In the genomic region with DNA sequence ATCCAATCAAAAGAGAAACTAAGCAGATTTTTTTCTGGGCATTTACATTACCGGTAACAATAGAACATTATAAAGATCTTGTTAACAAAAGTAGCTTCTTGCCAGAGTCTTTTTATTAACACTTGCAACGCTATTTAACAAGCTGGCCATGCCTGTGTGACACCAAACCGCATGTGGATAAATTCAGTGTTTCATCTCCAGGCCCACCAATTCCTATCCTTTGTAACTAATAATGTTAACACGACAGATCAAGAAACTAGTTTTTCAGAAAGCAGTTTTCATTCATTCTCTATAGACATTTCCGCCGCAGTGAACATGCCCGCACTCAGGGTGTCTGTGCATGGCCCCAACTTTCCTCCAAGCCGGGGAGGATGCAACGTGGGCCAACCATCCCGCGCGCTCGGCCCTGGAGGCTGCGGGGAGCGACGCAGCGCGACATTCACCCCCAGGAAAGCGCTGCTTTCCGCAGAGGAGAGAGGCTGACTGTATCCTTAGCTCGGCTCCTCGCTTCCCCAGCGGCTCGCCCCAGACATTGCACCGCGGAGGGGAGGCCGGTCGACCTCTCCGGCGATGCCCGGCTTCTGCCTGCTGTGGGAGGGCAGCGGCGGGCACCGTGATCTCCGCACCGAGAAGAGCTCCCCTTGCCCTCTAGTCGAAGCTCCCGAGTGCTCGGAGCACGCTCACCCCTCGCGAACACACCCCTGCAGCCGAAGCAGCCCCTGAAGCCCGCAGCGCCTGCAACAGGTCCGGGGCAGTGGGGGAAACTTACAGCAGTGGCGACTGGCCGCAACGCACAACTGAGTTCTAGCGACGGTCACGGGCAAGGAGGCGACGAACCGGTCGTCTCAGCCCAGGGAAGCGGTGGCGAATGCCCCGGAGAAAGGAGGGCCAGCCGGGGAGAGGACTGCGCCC, we compare ENCODE assay signal across 7 cellular contexts. TPM values are rescaled to one million over a fixed set of nuclear protein-coding genes. Genes with fewer than 3 reads are reported as not detected.
DNase-seq lines count a peak whose midpoint lies in the region; ATAC-seq and TF ChIP-seq lines count a peak whose summit lies in the region.

No MANE protein-coding gene starts in this region.

- H4K20me1 ChIP-seq in fibroblast of lung (ENCODE audit: control insufficient read depth, extremely low read depth, insufficient read depth, low read length) (no peaks in the 10 kb centered on the region), neural cell (ENCODE audit: insufficient read depth) (peaks cover 12% of the 10 kb centered on the region)

- peak overlapping the region; percentile 81 for H2AFZ ChIP-seq in fibroblast of lung (ENCODE audit: low read length)
- no peak overlapping the region for H2AFZ ChIP-seq in neural cell (ENCODE audit: low read depth, low read length)

- TF ChIP-seq CTCF in fibroblast of lung (conservative IDR thresholded peaks at IDR 0.05 in 1 of 2, IDR thresholded peaks at IDR 0.05 in 1 of 2; ENCODE audit: low read depth in 1 of 2, low read length in 2 of 2) (peak in 1 of 2 donors; percentile 27), neural cell (IDR thresholded peaks at IDR 0.05; ENCODE audit: poor library complexity, severe bottlenecking) (no peak)

- H3K27me3 Mint-ChIP-seq in activated T-cell treated with anti-CD3 and anti-CD28 coated beads, Interleukin-2, amount 50 U/mL, for 24 hours: peaks cover 82% of the 10 kb centered on the region

- peak overlapping the region; percentile 84 for H3K4me2 ChIP-seq in fibroblast of lung (ENCODE audit: extremely low read depth, insufficient read depth, low read length)
- H3K4me2 ChIP-seq in neural cell (ENCODE audit: low read length): peak overlapping the region; percentile 96

- H3K9me2 ChIP-seq in neural cell (ENCODE audit: insufficient read depth, low read length): no peaks in the 10 kb centered on the region

- H3K27ac ChIP-seq in fibroblast of lung (ENCODE audit: insufficient read depth, low read length) (peak overlapping the region; percentile 92), neural cell (ENCODE audit: low read length) (peak overlapping the region; percentile 94)

- peak overlapping the region; percentile 26 for H3K27ac Mint-ChIP-seq in activated T-cell treated with anti-CD3 and anti-CD28 coated beads, Interleukin-2, amount 50 U/mL, for 24 hours

- H3K9ac ChIP-seq in fibroblast of lung (ENCODE audit: insufficient read depth, low read length) (peak overlapping the region; percentile 91), neural cell (ENCODE audit: low read length) (peak overlapping the region; percentile 96)

- TF ChIP-seq POLR2A in GM18505 (IDR thresholded peaks at IDR 0.05; ENCODE audit: borderline replicate concordance, extremely low read depth, insufficient read depth, insufficient read length): no peak

- H3K9me3 Mint-ChIP-seq in activated T-cell treated with anti-CD3 and anti-CD28 coated beads, Interleukin-2, amount 50 U/mL, for 24 hours: no peaks in the 10 kb centered on the region

- DNase-seq in NCI-H510A treated with DMSO at 0.1 percent for 48 hours (lab: John Stamatoyannopoulos, UW) (peak; percentile 30), fibroblast of lung (ENCODE audit: low read depth in 2 of 2) (peak in 1 of 2 donors; percentile 51), HK-2 (ENCODE audit: unreplicated experiment) (no peak)
- DNase-seq in activated T-cell treated with anti-CD3 and anti-CD28 coated beads, Interleukin-2, amount 50 U/mL, for 24 hours: peak; percentile 66

- peaks cover 4% of the 10 kb centered on the region for H3K36me3 Mint-ChIP-seq in activated T-cell treated with anti-CD3 and anti-CD28 coated beads, Interleukin-2, amount 50 U/mL, for 24 hours (ENCODE audit: low read depth)

- no peaks in the 10 kb centered on the region for H3K27me3 ChIP-seq in fibroblast of lung (ENCODE audit: control insufficient read depth, insufficient read depth, low read length)
- no peaks in the 10 kb centered on the region for H3K27me3 ChIP-seq in neural cell (ENCODE audit: insufficient read depth, low read depth, low read length)

- no peaks in the 10 kb centered on the region for H3K9me3 ChIP-seq in fibroblast of lung (ENCODE audit: control insufficient read depth, insufficient read depth, low read depth, low read length)
- H3K9me3 ChIP-seq in neural cell (ENCODE audit: low read length): no peaks in the 10 kb centered on the region

- peaks cover 20% of the 10 kb centered on the region for H3K4me1 ChIP-seq in fibroblast of lung (ENCODE audit: control insufficient read depth, extremely low read depth, insufficient read depth, low read length)

- peaks cover 39% of the 10 kb centered on the region for H3K4me1 Mint-ChIP-seq in activated T-cell treated with anti-CD3 and anti-CD28 coated beads, Interleukin-2, amount 50 U/mL, for 24 hours (ENCODE audit: low read depth)

- H3F3A ChIP-seq in neural cell (ENCODE audit: insufficient read depth, low read length, poor library complexity, severe bottlenecking): peaks cover 5% of the 10 kb centered on the region

- ATAC-seq in GM18505 (IDR thresholded peaks at IDR 0.05; ENCODE audit: unreplicated experiment) (peak; percentile 10), HG02763 (IDR thresholded peaks at IDR 0.05; ENCODE audit: unreplicated experiment) (peak; percentile 10)

- TF ChIP-seq EP300 in neural cell (conservative IDR thresholded peaks at IDR 0.05; ENCODE audit: poor library complexity, severe bottlenecking): no peak

- peak overlapping the region; percentile 80 for H3K4me3 Mint-ChIP-seq in activated T-cell treated with anti-CD3 and anti-CD28 coated beads, Interleukin-2, amount 50 U/mL, for 24 hours

- H3K79me2 ChIP-seq in fibroblast of lung (ENCODE audit: control insufficient read depth, insufficient read depth, low read length) (peaks cover 52% of the 10 kb centered on the region), neural cell (replicated peaks; ENCODE audit: insufficient read depth, low read length) (peaks cover 55% of the 10 kb centered on the region)

- no peak for TF ChIP-seq RAD21 in neural cell (conservative IDR thresholded peaks at IDR 0.05)

- peak overlapping the region; percentile 80 to 93 (median 86) for H3K4me3 ChIP-seq in fibroblast of lung (replicated peaks in 1 of 4; ENCODE audit: control extremely low read depth in 1 of 4, insufficient read depth in 1 of 4, low read depth in 3 of 4, low read length in 4 of 4)
- peak overlapping the region; percentile 97 for H3K4me3 ChIP-seq in neural cell (ENCODE audit: low read length)

- peaks cover 5% of the 10 kb centered on the region for H3K36me3 ChIP-seq in fibroblast of lung (ENCODE audit: control insufficient read depth, insufficient read depth, low read length)
- H3K36me3 ChIP-seq in neural cell (ENCODE audit: insufficient read depth, low read length): peaks cover 10% of the 10 kb centered on the region

TF ChIP-seq in neural cell, 6 proteins besides CTCF, POLR2A, EP300 and RAD21:
- TF ChIP-seq MXI1 (conservative IDR thresholded peaks at IDR 0.05; ENCODE audit: poor library complexity, severe bottlenecking): peak; percentile 63
- no peak for TF ChIP-seq SMC3 (conservative IDR thresholded peaks at IDR 0.05; ENCODE audit: poor library complexity)

RNA-seq across cellular contexts. Expression of gene ENC1, which starts 0.7 kb away (rescaled TPM):
- 15.4 and 21.8 TPM in 2 replicates for total RNA-seq in fibroblast of lung
- polyA plus RNA-seq in fibroblast of lung (3.5 and 15.6 TPM in 2 replicates), neural cell (449 and 585 TPM in 2 replicates)
- 3.3 and 14.0 TPM in 2 replicates for polyA plus RNA-seq in fibroblast of lung (2012)
- polyA minus RNA-seq in fibroblast of lung (ENCODE audit: low replicate concordance) (13.3 and 50.6 TPM in 2 replicates), neural cell (1,480 and 1,745 TPM in 2 replicates)

RNA-seq across cellular contexts. Expression of gene HEXB, which starts 45.2 kb away (rescaled TPM):
- total RNA-seq in fibroblast of lung: 214 and 245 TPM in 2 replicates
- polyA plus RNA-seq in fibroblast of lung (203 and 254 TPM in 2 replicates), neural cell (23.1 and 25.2 TPM in 2 replicates)
- polyA plus RNA-seq in fibroblast of lung (2012): 194 and 245 TPM in 2 replicates
- polyA minus RNA-seq in fibroblast of lung (ENCODE audit: low replicate concordance) (28.0 and 30.2 TPM in 2 replicates), neural cell (18.0 and 23.7 TPM in 2 replicates)

Comparison
In these comparisons a context has a peak if more than half of its experiments do, and no peak if none do; other contexts are left out.
1. RNA of gene ENC1, which starts 0.7 kb away (polyA plus RNA-seq): 449 to 585 TPM in neural cell; 3.3 to 15.6 TPM in fibroblast of lung; every median in the first group is over 10 times any median in the second.